ENCODE assay signal across 8 cellular contexts in genomic region chr5:177476531-177477233, GRCh38. TPM values are rescaled to one million over a fixed set of nuclear protein-coding genes. Genes with fewer than 3 reads are reported as not detected.
DNase-seq lines count a peak whose midpoint lies in the region; ATAC-seq, FAIRE-seq and TF ChIP-seq lines count a peak whose summit lies in the region.
"Had no signal": no experiment of that assay in that cellular context is flagged by ENCODE, and none has a peak within 500 bp of the region (broad histone marks: within the 10 kb centered on the region; RNA-seq: fewer than 3 reads in every experiment).

No MANE protein-coding gene starts in this region.

- H3K4me1 ChIP-seq in CD4-positive, CD25-positive, alpha-beta regulatory T cell (ENCODE audit: control insufficient read depth, insufficient read depth, low read length, poor library complexity, severe bottlenecking), result peaks cover 10% of the 10 kb centered on the region
- peaks cover 0 to 9% of the 10 kb centered on the region in 2 donors for H3K4me1 ChIP-seq in kidney (ENCODE audit: control insufficient read depth in 1 of 2, insufficient read depth in 1 of 2, low read depth in 1 of 2, low read length in 2 of 2)

- no peak overlapping the region for H3K27ac ChIP-seq in CD4-positive, CD25-positive, alpha-beta regulatory T cell (ENCODE audit: insufficient read depth, low read length, poor library complexity, severe bottlenecking)
- H3K27ac ChIP-seq in kidney (ENCODE audit: low read depth in 2 of 2, low read length in 2 of 2), result no peak overlapping the region
- H3K27ac ChIP-seq: left lung had no signal

- FAIRE-seq in kidney (lab: Jason Lieb, UNC) (no peak), D721Med (lab: Jason Lieb, UNC) (no peak)

- H3K36me3 ChIP-seq in CD4-positive, CD25-positive, alpha-beta regulatory T cell (ENCODE audit: control insufficient read depth, insufficient read depth, low read length), result no peaks in the 10 kb centered on the region
- H3K36me3 ChIP-seq in kidney (ENCODE audit: control insufficient read depth in 1 of 2, insufficient read depth in 2 of 2, low read length in 2 of 2) (no peaks in the 10 kb centered on the region), H7 (replicated peaks; ENCODE audit: control insufficient read depth, insufficient read depth, low read length) (peaks cover 6% of the 10 kb centered on the region)

- peaks cover 6% of the 10 kb centered on the region for H3K27me3 ChIP-seq in CD4-positive, CD25-positive, alpha-beta regulatory T cell (ENCODE audit: control insufficient read depth, insufficient read depth, low read length)
- no peaks in the 10 kb centered on the region for H3K27me3 ChIP-seq in H7 (ENCODE audit: control insufficient read depth, insufficient read depth, low read length)

- peaks cover 13% of the 10 kb centered on the region for H3K27me3 Mint-ChIP-seq in CD4-positive, CD25-positive, alpha-beta regulatory T cell
- peaks cover 7% of the 10 kb centered on the region for H3K27me3 Mint-ChIP-seq in activated T-helper 2 cell treated with anti-CD3 and anti-CD28 coated beads, Interferon-gamma antibody, Interleukin-2, Interleukin-4, amounts not matched to agents 10 μg/mL and 5 μg/mL and 100 μg/mL, durations not matched to agents 14 hours and 24 hours and 36 hours (ENCODE audit: low read depth)

- no peak overlapping the region for H3K9ac ChIP-seq in kidney (ENCODE audit: low read length in 2 of 2)

- TF ChIP-seq CTCF in kidney (IDR thresholded peaks at IDR 0.05; ENCODE audit: borderline replicate concordance, extremely low read depth, insufficient read depth) (no peak), D721Med (IDR thresholded peaks at IDR 0.05; ENCODE audit: insufficient read depth, missing control alignments) (no peak)

- ATAC-seq in CD4-positive, CD25-positive, alpha-beta regulatory T cell (ENCODE audit: low read depth in 2 of 2), result no peak
- ATAC-seq: left lung had no signal

- no peak overlapping the region for H3K4me3 Mint-ChIP-seq in CD4-positive, CD25-positive, alpha-beta regulatory T cell
- H3K4me3 Mint-ChIP-seq in activated T-helper 2 cell treated with anti-CD3 and anti-CD28 coated beads, Interferon-gamma antibody, Interleukin-2, Interleukin-4, amounts not matched to agents 10 μg/mL and 5 μg/mL and 100 μg/mL, durations not matched to agents 14 hours and 24 hours and 36 hours (ENCODE audit: low read depth), result peak overlapping the region; percentile 47

- intact Hi-C loops in activated T-helper 2 cell treated with anti-CD3 and anti-CD28 coated beads, Interferon-gamma antibody, Interleukin-2, Interleukin-4, amounts not matched to agents 10 μg/mL and 5 μg/mL and 100 μg/mL, durations not matched to agents 14 hours and 24 hours and 36 hours (cut with micrococcal nuclease), result no loop called here
- intact Hi-C loops in kidney (cut with DNase I), result no loop called here

- no peak overlapping the region for H3K4me3 ChIP-seq in CD4-positive, CD25-positive, alpha-beta regulatory T cell (ENCODE audit: low read depth, low read length)
- H3K4me3 ChIP-seq in kidney (ENCODE audit: low read length in 2 of 2) (no peak overlapping the region), H7 (ENCODE audit: insufficient read depth, low read depth, low read length) (no peak overlapping the region)
- H3K4me3 ChIP-seq: left lung had no signal

- no peaks in the 10 kb centered on the region for H3K9me3 Mint-ChIP-seq in CD4-positive, CD25-positive, alpha-beta regulatory T cell
- no peaks in the 10 kb centered on the region for H3K9me3 Mint-ChIP-seq in activated T-helper 2 cell treated with anti-CD3 and anti-CD28 coated beads, Interferon-gamma antibody, Interleukin-2, Interleukin-4, amounts not matched to agents 10 μg/mL and 5 μg/mL and 100 μg/mL, durations not matched to agents 14 hours and 24 hours and 36 hours

- H3K9me3 ChIP-seq in CD4-positive, CD25-positive, alpha-beta regulatory T cell (ENCODE audit: control insufficient read depth in 2 of 2, low read length in 2 of 2), result no peaks in the 10 kb centered on the region
- no peaks in the 10 kb centered on the region for H3K9me3 ChIP-seq in kidney (ENCODE audit: control insufficient read depth in 1 of 2, low read length in 2 of 2)
- H3K9me3 ChIP-seq: left lung had no signal

- peak overlapping the region in 2 of 3 donors; percentile 8 to 27 for H3K27ac Mint-ChIP-seq in CD4-positive, CD25-positive, alpha-beta regulatory T cell
- peak overlapping the region; percentile 77 for H3K27ac Mint-ChIP-seq in activated T-helper 2 cell treated with anti-CD3 and anti-CD28 coated beads, Interferon-gamma antibody, Interleukin-2, Interleukin-4, amounts not matched to agents 10 μg/mL and 5 μg/mL and 100 μg/mL, durations not matched to agents 14 hours and 24 hours and 36 hours

- H3K36me3 Mint-ChIP-seq in CD4-positive, CD25-positive, alpha-beta regulatory T cell, result no peaks in the 10 kb centered on the region
- H3K36me3 Mint-ChIP-seq in activated T-helper 2 cell treated with anti-CD3 and anti-CD28 coated beads, Interferon-gamma antibody, Interleukin-2, Interleukin-4, amounts not matched to agents 10 μg/mL and 5 μg/mL and 100 μg/mL, durations not matched to agents 14 hours and 24 hours and 36 hours (ENCODE audit: low read depth), result no peaks in the 10 kb centered on the region

- no peak for DNase-seq in CD4-positive, CD25-positive, alpha-beta regulatory T cell
- no peak for DNase-seq in activated T-helper 2 cell treated with anti-CD3 and anti-CD28 coated beads, Interferon-gamma antibody, Interleukin-2, Interleukin-4, amounts not matched to agents 10 μg/mL and 5 μg/mL and 100 μg/mL, durations not matched to agents 14 hours and 24 hours and 36 hours (ENCODE audit: low spot score)
- DNase-seq in kidney (peak; percentile 78), islet precursor cell (no peak), D721Med (ENCODE audit: insufficient read length, low spot score) (no peak), H7 (no peak)
- DNase-seq: NCI-H2107 had no signal

- H3K4me1 Mint-ChIP-seq in CD4-positive, CD25-positive, alpha-beta regulatory T cell, result peaks cover 0 to 40% (median 5%) of the 10 kb centered on the region in 4 donors
- H3K4me1 Mint-ChIP-seq in activated T-helper 2 cell treated with anti-CD3 and anti-CD28 coated beads, Interferon-gamma antibody, Interleukin-2, Interleukin-4, amounts not matched to agents 10 μg/mL and 5 μg/mL and 100 μg/mL, durations not matched to agents 14 hours and 24 hours and 36 hours (ENCODE audit: low read depth), result peaks cover 40% of the 10 kb centered on the region

RNA-seq across cellular contexts. Expression of gene DBN1, which starts 3.2 kb away (rescaled TPM):
- total RNA-seq in CD4-positive, CD25-positive, alpha-beta regulatory T cell, result 2.3 TPM
- polyA plus RNA-seq in CD4-positive, CD25-positive, alpha-beta regulatory T cell, result under 1 TPM in 1 of 4 donors, not detected in 3; 0.13 TPM
- total RNA-seq in activated T-helper 2 cell treated with anti-CD3 and anti-CD28 coated beads, Interferon-gamma antibody, Interleukin-2, Interleukin-4, amounts not matched to agents 10 μg/mL and 5 μg/mL and 100 μg/mL, durations not matched to agents 14 hours and 24 hours and 36 hours, result 28.7 and 32.9 TPM in 2 replicates
- 64.2 TPM for total RNA-seq in kidney
- polyA plus RNA-seq in kidney (ENCODE audit: insufficient read depth, low read depth, low replicate concordance), result 56.5 TPM
- total RNA-seq in H7 (2014; rRNA removed; shearing (Covaris generic)), result 165 and 216 TPM in 2 replicates

RNA-seq across cellular contexts. Expression of gene PDLIM7, which starts 20.7 kb away (rescaled TPM):
- 7.8 TPM for total RNA-seq in CD4-positive, CD25-positive, alpha-beta regulatory T cell
- polyA plus RNA-seq in CD4-positive, CD25-positive, alpha-beta regulatory T cell, result 1 to 10 TPM; 1.6 to 2.7 (median 2.5) TPM
- total RNA-seq in activated T-helper 2 cell treated with anti-CD3 and anti-CD28 coated beads, Interferon-gamma antibody, Interleukin-2, Interleukin-4, amounts not matched to agents 10 μg/mL and 5 μg/mL and 100 μg/mL, durations not matched to agents 14 hours and 24 hours and 36 hours, result 85.4 and 86.9 TPM in 2 replicates
- 89.7 TPM for total RNA-seq in kidney
- polyA plus RNA-seq in kidney (ENCODE audit: insufficient read depth, low read depth, low replicate concordance), result 46.4 TPM
- total RNA-seq in H7 (2014; rRNA removed; shearing (Covaris generic)), result 71.9 and 97.3 TPM in 2 replicates

RNA-seq across cellular contexts. Expression of gene PRR7, which starts 30.1 kb away (rescaled TPM):
- total RNA-seq in CD4-positive, CD25-positive, alpha-beta regulatory T cell, result 21.8 TPM
- polyA plus RNA-seq in CD4-positive, CD25-positive, alpha-beta regulatory T cell, result 10 to 100 TPM; 10.2 to 17.0 (median 11.7) TPM
- 12.1 and 13.0 TPM in 2 replicates for total RNA-seq in activated T-helper 2 cell treated with anti-CD3 and anti-CD28 coated beads, Interferon-gamma antibody, Interleukin-2, Interleukin-4, amounts not matched to agents 10 μg/mL and 5 μg/mL and 100 μg/mL, durations not matched to agents 14 hours and 24 hours and 36 hours
- 5.5 TPM for total RNA-seq in kidney
- polyA plus RNA-seq in kidney (ENCODE audit: insufficient read depth, low read depth, low replicate concordance), result 1.6 TPM
- 11.4 and 12.1 TPM in 2 replicates for total RNA-seq in H7 (2014; rRNA removed; shearing (Covaris generic))

RNA-seq across cellular contexts. Expression of gene DOK3, which starts 32.9 kb away (rescaled TPM):
- 1.5 TPM for total RNA-seq in CD4-positive, CD25-positive, alpha-beta regulatory T cell
- under 1 TPM in 2 of 4 donors, not detected in 2; 0.13 to 0.17 TPM for polyA plus RNA-seq in CD4-positive, CD25-positive, alpha-beta regulatory T cell
- total RNA-seq in activated T-helper 2 cell treated with anti-CD3 and anti-CD28 coated beads, Interferon-gamma antibody, Interleukin-2, Interleukin-4, amounts not matched to agents 10 μg/mL and 5 μg/mL and 100 μg/mL, durations not matched to agents 14 hours and 24 hours and 36 hours, result 3.3 and 4.9 TPM in 2 replicates
- total RNA-seq in kidney, result 18.6 TPM
- 1.9 TPM for polyA plus RNA-seq in kidney (ENCODE audit: insufficient read depth, low read depth, low replicate concordance)
- 0.76 and 3.2 TPM in 2 replicates for total RNA-seq in H7 (2014; rRNA removed; shearing (Covaris generic))

RNA-seq across cellular contexts. Expression of gene DDX41, which starts 40.1 kb away (rescaled TPM):
- 73.2 TPM for total RNA-seq in CD4-positive, CD25-positive, alpha-beta regulatory T cell
- polyA plus RNA-seq in CD4-positive, CD25-positive, alpha-beta regulatory T cell, result 10 to 100 TPM; 41.8 to 48.9 (median 46.0) TPM
- 138 and 144 TPM in 2 replicates for total RNA-seq in activated T-helper 2 cell treated with anti-CD3 and anti-CD28 coated beads, Interferon-gamma antibody, Interleukin-2, Interleukin-4, amounts not matched to agents 10 μg/mL and 5 μg/mL and 100 μg/mL, durations not matched to agents 14 hours and 24 hours and 36 hours
- 86.7 TPM for total RNA-seq in kidney
- polyA plus RNA-seq in kidney (ENCODE audit: insufficient read depth, low read depth, low replicate concordance), result 97.3 TPM
- 96.5 and 106 TPM in 2 replicates for total RNA-seq in H7 (2014; rRNA removed; shearing (Covaris generic))
